In genomic region chr12:108612788-108613282, GRCh38 we compare ENCODE assay signal across 14 cellular contexts. TPM values are rescaled to one million over a fixed set of nuclear protein-coding genes. Genes with fewer than 3 reads are reported as not detected.
DNase-seq lines count a peak whose midpoint lies in the region; ATAC-seq and TF ChIP-seq lines count a peak whose summit lies in the region.
"Had no signal": no experiment of that assay in that cellular context is flagged by ENCODE, and none has a peak within 500 bp of the region (broad histone marks: within the 10 kb centered on the region; RNA-seq: fewer than 3 reads in every experiment).

No MANE protein-coding gene starts in this region.

- H3K27ac Mint-ChIP-seq in endodermal cell: no peak overlapping the region
- H3K27ac Mint-ChIP-seq: stimulated activated naive CD8-positive, alpha-beta T cell treated with anti-CD3 and anti-CD28 coated beads, Interleukin-15, Interleukin-2, amounts not matched to agents 100 ng/mL and 50 ng/mL, for 24 hours had no signal

- H3K4me1 Mint-ChIP-seq in endodermal cell: no peaks in the 10 kb centered on the region

- H3K9me3 ChIP-seq in endodermal cell (ENCODE audit: control insufficient read depth, low read length): no peaks in the 10 kb centered on the region

- WGBS in endodermal cell (ENCODE audit: insufficient coverage in 1 of 2, insufficient read length in 1 of 2), 2 experiments: 79 to 82% methylated on average over 8 of the region's 8 CpGs

- no peak overlapping the region for H3K4me3 ChIP-seq in endodermal cell (ENCODE audit: low read length)

- no peak overlapping the region for H3K4me3 Mint-ChIP-seq in endodermal cell
- H3K4me3 Mint-ChIP-seq: immature natural killer cell; stimulated activated naive CD8-positive, alpha-beta T cell treated with anti-CD3 and anti-CD28 coated beads, Interleukin-15, Interleukin-2, amounts not matched to agents 100 ng/mL and 50 ng/mL, for 24 hours had no signal

- H3K36me3 Mint-ChIP-seq in endodermal cell (ENCODE audit: low read depth): no peaks in the 10 kb centered on the region

- no peak overlapping the region for H3K27ac ChIP-seq in endodermal cell (ENCODE audit: low read depth, low read length)
- H3K27ac ChIP-seq: WERI-Rb-1 had no signal

- H3K36me3 ChIP-seq in endodermal cell (ENCODE audit: control insufficient read depth, insufficient read depth, low read length): no peaks in the 10 kb centered on the region
- H3K36me3 ChIP-seq: WERI-Rb-1 had no signal

- DNase-seq in NCI-H82 (lab: John Stamatoyannopoulos, UW): peak; percentile 26
- no peak for DNase-seq in NCI-H82 treated with DMSO at 0.1 percent for 48 hours (lab: John Stamatoyannopoulos, UW; ENCODE audit: unreplicated experiment)
- peak; percentile 43 for DNase-seq in NCI-H2171 (lab: John Stamatoyannopoulos, UW)
- DNase-seq in endodermal cell: peak; percentile 91
- peak; percentile 54 for DNase-seq in renal cortical epithelial cell (ENCODE audit: low read depth)
- DNase-seq in stimulated activated CD4-positive, alpha-beta T cell treated with anti-CD3 and anti-CD28 coated beads, Interleukin-15, amount 100 ng/mL, for 24 hours: no peak
- DNase-seq: COR-L47, midbrain, NCI-H226 had no signal

- H3K9ac ChIP-seq in endodermal cell (ENCODE audit: extremely low read depth, low read length, poor library complexity, severe bottlenecking): no peak overlapping the region

- peaks cover 9% of the 10 kb centered on the region for H3K9me3 Mint-ChIP-seq in endodermal cell

- peaks cover 2% of the 10 kb centered on the region for H3K27me3 Mint-ChIP-seq in endodermal cell (ENCODE audit: insufficient read depth)
- H3K27me3 Mint-ChIP-seq: stimulated activated naive CD8-positive, alpha-beta T cell treated with anti-CD3 and anti-CD28 coated beads, Interleukin-15, Interleukin-2, amounts not matched to agents 100 ng/mL and 50 ng/mL, for 24 hours had no signal

- no peaks in the 10 kb centered on the region for H3K4me1 ChIP-seq in endodermal cell (ENCODE audit: control insufficient read depth, insufficient read depth, low read length)

- no peak for TF ChIP-seq CTCF in endodermal cell (conservative IDR thresholded peaks at IDR 0.05)

- ATAC-seq in HG02970 (IDR thresholded peaks at IDR 0.05; ENCODE audit: low FRiP score, unreplicated experiment) (no peak), GM18858 (IDR thresholded peaks at IDR 0.05; ENCODE audit: unreplicated experiment) (no peak)

- H3K27me3 ChIP-seq in endodermal cell (ENCODE audit: control insufficient read depth, insufficient read depth, low read length, poor library complexity, severe bottlenecking): no peaks in the 10 kb centered on the region

RNA-seq across cellular contexts. Expression of gene TMEM119, which starts 15.0 kb away (rescaled TPM):
- under 1 TPM; 0.11 to 0.15 TPM for total RNA-seq in endodermal cell
- polyA plus RNA-seq in endodermal cell (2013, experiment 1 of 2): 4.3 TPM
- 4.3 TPM for polyA plus RNA-seq in endodermal cell (2013, experiment 2 of 2)
- total RNA-seq in renal cortical epithelial cell: not detected in 2 replicates

RNA-seq across cellular contexts. Expression of gene SELPLG, which starts 20.9 kb away (rescaled TPM):
- under 1 TPM in 1 of 2 donors, not detected in 1; 0.13 TPM for total RNA-seq in endodermal cell
- polyA plus RNA-seq in endodermal cell (2013, experiment 1 of 2): 0.18 TPM
- 0.46 TPM for polyA plus RNA-seq in endodermal cell (2013, experiment 2 of 2)
- 0.35 and 2.3 TPM in 2 replicates for total RNA-seq in renal cortical epithelial cell

RNA-seq across cellular contexts. Expression of gene ISCU, which starts 50.4 kb away (rescaled TPM):
- total RNA-seq in endodermal cell (10 to 100 TPM; 63.1 to 66.0 TPM), renal cortical epithelial cell (101 and 149 TPM in 2 replicates)
- 92.4 TPM for polyA plus RNA-seq in endodermal cell (2013, experiment 1 of 2)
- polyA plus RNA-seq in endodermal cell (2013, experiment 2 of 2): 96.3 TPM

RNA-seq across cellular contexts. Expression of gene SART3, which starts 51.9 kb away (rescaled TPM):
- total RNA-seq in endodermal cell: 10 to 100 TPM; 83.5 to 86.2 TPM
- polyA plus RNA-seq in endodermal cell (2013, experiment 1 of 2): 57.5 TPM
- 50.7 TPM for polyA plus RNA-seq in endodermal cell (2013, experiment 2 of 2)
- total RNA-seq in renal cortical epithelial cell: 33.3 and 53.7 TPM in 2 replicates

Comparison
In these comparisons a context has a peak if more than half of its experiments do, and no peak if none do; other contexts are left out.
1. DNase-seq: peak in NCI-H82 (single experiment), NCI-H2171 (single experiment), endodermal cell (single experiment) and renal cortical epithelial cell (single experiment); none in NCI-H82 treated with DMSO at 0.1 percent for 48 hours (single experiment) and stimulated activated CD4-positive, alpha-beta T cell treated with anti-CD3 and anti-CD28 coated beads, Interleukin-15, amount 100 ng/mL, for 24 hours (single experiment).